ENCODE assay signal across 14 cellular contexts in genomic region chr14:34053666-34054065, GRCh38.
DNase-seq lines count a peak whose midpoint lies in the region; ATAC-seq and TF ChIP-seq lines count a peak whose summit lies in the region.
"Had no signal": no experiment of that assay in that cellular context is flagged by ENCODE, and none has a peak within 500 bp of the region (broad histone marks: within the 10 kb centered on the region; RNA-seq: fewer than 3 reads in every experiment).

No MANE protein-coding gene starts in this region.

- RAD21 ChIA-PET in HCT116 (lab: Charles Lee; ENCODE audit: low non-redundant PET in 1 of 2, low total read pairs in 2 of 2, uncharacterized antibody in 2 of 2, unreplicated experiment in 2 of 2) = no interaction called here

- H3K27me3 Mint-ChIP-seq in activated T-helper 1 cell treated with anti-CD3 and anti-CD28 coated beads, Interleukin-12 subunit alpha, Interleukin-12 subunit beta, Interleukin-2, Interleukin-4 antibody, amounts not matched to agents 30 ng/mL and 10 ng/mL and 1 ng/mL, durations not matched to agents 14 hours and 24 hours and 36 hours (ENCODE audit: insufficient read depth) = peaks cover 3% of the 10 kb centered on the region

- H4K20me1 ChIP-seq in HCT116 (ENCODE audit: insufficient read depth) (no peaks in the 10 kb centered on the region), mammary epithelial cell (ENCODE audit: insufficient read depth, low read length) (no peaks in the 10 kb centered on the region), MM.1S (ENCODE audit: insufficient read depth, low read length) (no peaks in the 10 kb centered on the region)

- H3K27ac Mint-ChIP-seq in activated T-helper 1 cell treated with anti-CD3 and anti-CD28 coated beads, Interleukin-12 subunit alpha, Interleukin-12 subunit beta, Interleukin-2, Interleukin-4 antibody, amounts not matched to agents 30 ng/mL and 10 ng/mL and 1 ng/mL, durations not matched to agents 14 hours and 24 hours and 36 hours = no peak overlapping the region
- H3K27ac Mint-ChIP-seq: activated B cell treated with CpG ODN at 0.5 μM for 24 hours had no signal

- no peaks in the 10 kb centered on the region for H3K9me2 ChIP-seq in HCT116 (ENCODE audit: insufficient read depth)
- no peaks in the 10 kb centered on the region for H3K9me2 ChIP-seq in MM.1S (replicated peaks; ENCODE audit: insufficient read depth, low read length)

- H3K4me1 ChIP-seq in HCT116 (ENCODE audit: control insufficient read depth in 1 of 2, insufficient read depth in 2 of 2, low read length in 2 of 2) (peaks cover 30 to 42% of the 10 kb centered on the region in 2 experiments), mammary epithelial cell (ENCODE audit: insufficient read depth, low read length) (peaks cover 49% of the 10 kb centered on the region), gastrocnemius medialis (no peaks in the 10 kb centered on the region), MM.1S (ENCODE audit: low read length) (no peaks in the 10 kb centered on the region)

- no peak for ATAC-seq in HCT116
- ATAC-seq in gastrocnemius medialis = peak; percentile 61 to 72
- no peak for ATAC-seq in HG03280 (IDR thresholded peaks at IDR 0.05; ENCODE audit: unreplicated experiment)
- no peak for ATAC-seq in HG03342 (IDR thresholded peaks at IDR 0.05; ENCODE audit: unreplicated experiment)
- ATAC-seq: Panc1 had no signal

- peaks cover 86% of the 10 kb centered on the region for H3K4me1 Mint-ChIP-seq in activated T-helper 1 cell treated with anti-CD3 and anti-CD28 coated beads, Interleukin-12 subunit alpha, Interleukin-12 subunit beta, Interleukin-2, Interleukin-4 antibody, amounts not matched to agents 30 ng/mL and 10 ng/mL and 1 ng/mL, durations not matched to agents 14 hours and 24 hours and 36 hours (ENCODE audit: low read depth)
- H3K4me1 Mint-ChIP-seq: activated B cell treated with CpG ODN at 0.5 μM for 24 hours had no signal

- intact Hi-C loops in HCT116 (cut with micrococcal nuclease) (loop anchor here (5.0 kb wide), 1 partner anchor 116 kb away; no protein-coding TSS in a partner anchor), mammary epithelial cell (cut with micrococcal nuclease) (loop anchor here (10.0 kb wide), 1 partner anchor 99 kb away; the partner anchor contains the start of gene EGLN3), gastrocnemius medialis (cut with DNase I; ENCODE audit: low total_unique reads) (no loop called here)
- intact Hi-C loops in activated T-helper 1 cell treated with anti-CD3 and anti-CD28 coated beads, Interleukin-12 subunit alpha, Interleukin-12 subunit beta, Interleukin-2, Interleukin-4 antibody, amounts not matched to agents 30 ng/mL and 10 ng/mL and 1 ng/mL, durations not matched to agents 14 hours and 24 hours and 36 hours (cut with micrococcal nuclease) = no loop called here

- dilution Hi-C loops in mammary epithelial cell (cut with HindIII; ENCODE audit: low sequenced_read_pairs) = no loop called here

- H3K4me3 ChIP-seq in HCT116 (replicated peaks in 1 of 2; ENCODE audit: low read depth in 1 of 2, low read length in 2 of 2) (no peak overlapping the region), mammary epithelial cell (replicated peaks in 1 of 3; ENCODE audit: insufficient read depth in 1 of 3, low read depth in 2 of 3, low read length in 3 of 3) (no peak overlapping the region), gastrocnemius medialis (no peak overlapping the region), MM.1S (ENCODE audit: low read length) (no peak overlapping the region)
- H3K4me3 ChIP-seq: dorsolateral prefrontal cortex had no signal

- peak overlapping the region; percentile 75; the same call in 1 of the 2 replicates for H3K4me2 ChIP-seq in HCT116 (ENCODE audit: low read length)
- H3K4me2 ChIP-seq in mammary epithelial cell (ENCODE audit: insufficient read depth, low read depth, low read length) = no peak overlapping the region
- H3K4me2 ChIP-seq in MM.1S (ENCODE audit: low read depth, low read length) = no peak overlapping the region

- H2AFZ ChIP-seq in HCT116 (ENCODE audit: low read depth, low read length, poor library complexity, severe bottlenecking) (no peak overlapping the region), mammary epithelial cell (ENCODE audit: low read depth, low read length) (peak overlapping the region; percentile 80), MM.1S (ENCODE audit: low read length) (no peak overlapping the region)

- TF ChIP-seq CTCF in HCT116 (IDR thresholded peaks at IDR 0.05 in 2 of 3, conservative IDR thresholded peaks at IDR 0.05 in 1 of 3; ENCODE audit: borderline replicate concordance in 1 of 3, insufficient read depth in 1 of 3, low read depth in 2 of 3, low read length in 2 of 3) (no peak), mammary epithelial cell (conservative IDR thresholded peaks at IDR 0.05 in 1 of 2, IDR thresholded peaks at IDR 0.05 in 1 of 2; ENCODE audit: extremely low read depth in 1 of 2, insufficient read depth in 1 of 2, low read depth in 1 of 2, low read length in 2 of 2) (no peak), gastrocnemius medialis (IDR thresholded peaks at IDR 0.05 in 4 of 5, conservative IDR thresholded peaks at IDR 0.05 in 1 of 5) (no peak), MM.1S (IDR thresholded peaks at IDR 0.05; ENCODE audit: low read length) (no peak)

- H3K27me3 ChIP-seq in HCT116 (ENCODE audit: insufficient read depth, low read length) (no peaks in the 10 kb centered on the region), mammary epithelial cell (ENCODE audit: insufficient read depth, low read length) (no peaks in the 10 kb centered on the region), gastrocnemius medialis (no peaks in the 10 kb centered on the region), MM.1S (replicated peaks; ENCODE audit: insufficient read depth, low read length) (no peaks in the 10 kb centered on the region)
- H3K27me3 ChIP-seq: dorsolateral prefrontal cortex had no signal

- 41% methylated on average over 3 of the region's 3 CpGs for WGBS in mammary epithelial cell (ENCODE audit: low coverage, missing lambda C conversion rate)

- no TSS peak for BruUV-seq in HCT116 (replicated peaks; lab: Mats Ljungman, UMichigan)
- BruUV-seq in mammary epithelial cell (replicated peaks; lab: Mats Ljungman, UMichigan) = no TSS peak

- H3K9me3 ChIP-seq in HCT116 (ENCODE audit: control insufficient read depth in 1 of 2, insufficient read depth in 1 of 2, low read depth in 1 of 2, low read length in 2 of 2) (no peaks in the 10 kb centered on the region), mammary epithelial cell (replicated peaks; ENCODE audit: insufficient read depth, low read length) (no peaks in the 10 kb centered on the region), gastrocnemius medialis (no peaks in the 10 kb centered on the region), MM.1S (replicated peaks; ENCODE audit: insufficient read depth, low read length) (no peaks in the 10 kb centered on the region)

- no peak overlapping the region for H3K27ac ChIP-seq in HCT116 (ENCODE audit: low read depth, low read length)
- H3K27ac ChIP-seq in mammary epithelial cell (ENCODE audit: insufficient read depth, low read depth, low read length) = peak overlapping the region; percentile 23
- H3K27ac ChIP-seq in gastrocnemius medialis = peak overlapping the region in 3 of 4 donors; percentile 2 to 16 (median 10)
- H3K27ac ChIP-seq in MM.1S (ENCODE audit: low read length) = no peak overlapping the region
- H3K27ac ChIP-seq: dorsolateral prefrontal cortex had no signal

- DNase-seq in HCT116 (ENCODE audit: low read depth, low spot score) = no peak
- peak; percentile 21 for DNase-seq in mammary epithelial cell
- peak; percentile 74 for DNase-seq in islet precursor cell
- peak in 1 of 2 donors; percentile 51 for DNase-seq in gastrocnemius medialis
- DNase-seq in MM.1S = no peak
- DNase-seq in activated T-helper 1 cell treated with anti-CD3 and anti-CD28 coated beads, Interleukin-12 subunit alpha, Interleukin-12 subunit beta, Interleukin-2, Interleukin-4 antibody, amounts not matched to agents 30 ng/mL and 10 ng/mL and 1 ng/mL, durations not matched to agents 14 hours and 24 hours and 36 hours (ENCODE audit: low spot score) = no peak
- DNase-seq: activated B cell treated with CpG ODN at 0.5 μM for 24 hours; activated gamma-delta T cell; NCI-H1694; stimulated activated CD4-positive, alpha-beta T cell treated with anti-CD3 and anti-CD28 coated beads, Interleukin-4, amount 100 ng/mL, for 1 hour had no signal

- no peaks in the 10 kb centered on the region for H3K36me3 ChIP-seq in HCT116 (ENCODE audit: control insufficient read depth in 1 of 2, insufficient read depth in 2 of 2, low read length in 2 of 2)
- H3K36me3 ChIP-seq in mammary epithelial cell (ENCODE audit: insufficient read depth, low read length) = no peaks in the 10 kb centered on the region
- H3K36me3 ChIP-seq in gastrocnemius medialis = no peaks in the 10 kb centered on the region
- H3K36me3 ChIP-seq in MM.1S (replicated peaks; ENCODE audit: insufficient read depth, low read length) = no peaks in the 10 kb centered on the region

- TF ChIP-seq RAD21 in HCT116 (IDR thresholded peaks at IDR 0.05; ENCODE audit: low read depth) = no peak

- CTCF ChIA-PET in HCT116 (lab: Charles Lee) (no interaction called here), mammary epithelial cell (lab: Charles Lee; ENCODE audit: low non-redundant PET) (no interaction called here)

- H3K9ac ChIP-seq in HCT116 (ENCODE audit: low read length) = no peak overlapping the region
- H3K9ac ChIP-seq in mammary epithelial cell (ENCODE audit: insufficient read depth, low read length) = no peak overlapping the region
- no peak overlapping the region for H3K9ac ChIP-seq in MM.1S (ENCODE audit: low read length)

- H3K36me3 Mint-ChIP-seq in activated T-helper 1 cell treated with anti-CD3 and anti-CD28 coated beads, Interleukin-12 subunit alpha, Interleukin-12 subunit beta, Interleukin-2, Interleukin-4 antibody, amounts not matched to agents 30 ng/mL and 10 ng/mL and 1 ng/mL, durations not matched to agents 14 hours and 24 hours and 36 hours (ENCODE audit: low read depth) = peaks cover 23% of the 10 kb centered on the region

- in situ Hi-C loops in mammary epithelial cell (cut with MboI; ENCODE audit: low sequenced_read_pairs in 2 of 2) = no loop called here
- in situ Hi-C loops in gastrocnemius medialis (cut with MboI; ENCODE audit: low sequenced_read_pairs in 4 of 4) = no loop called here

- H3K4me3 Mint-ChIP-seq in activated T-helper 1 cell treated with anti-CD3 and anti-CD28 coated beads, Interleukin-12 subunit alpha, Interleukin-12 subunit beta, Interleukin-2, Interleukin-4 antibody, amounts not matched to agents 30 ng/mL and 10 ng/mL and 1 ng/mL, durations not matched to agents 14 hours and 24 hours and 36 hours = no peak overlapping the region
- H3K4me3 Mint-ChIP-seq: activated B cell treated with CpG ODN at 0.5 μM for 24 hours had no signal

- TF ChIP-seq POLR2A in HCT116 (IDR thresholded peaks at IDR 0.05; ENCODE audit: borderline replicate concordance, extremely low read depth, insufficient read depth, insufficient read length) = no peak
- TF ChIP-seq POLR2A in gastrocnemius medialis (IDR thresholded peaks at IDR 0.05) = no peak

- peaks cover 12% of the 10 kb centered on the region for H3K9me3 Mint-ChIP-seq in activated T-helper 1 cell treated with anti-CD3 and anti-CD28 coated beads, Interleukin-12 subunit alpha, Interleukin-12 subunit beta, Interleukin-2, Interleukin-4 antibody, amounts not matched to agents 30 ng/mL and 10 ng/mL and 1 ng/mL, durations not matched to agents 14 hours and 24 hours and 36 hours
- H3K9me3 Mint-ChIP-seq: activated B cell treated with CpG ODN at 0.5 μM for 24 hours had no signal

- H3F3A ChIP-seq in MM.1S (ENCODE audit: insufficient read depth, low read length) = no peaks in the 10 kb centered on the region

- POLR2A ChIA-PET in HCT116 (lab: Charles Lee) = no interaction called here

- H3K79me2 ChIP-seq in HCT116 (ENCODE audit: insufficient read depth, low read length) (no peaks in the 10 kb centered on the region), mammary epithelial cell (ENCODE audit: insufficient read depth, low read length) (no peaks in the 10 kb centered on the region), MM.1S (ENCODE audit: low read length) (no peaks in the 10 kb centered on the region)

Comparison
In these comparisons a context has a peak if more than half of its experiments do, and no peak if none do; other contexts are left out.
1. ATAC-seq: peak in gastrocnemius medialis (2 of 2); none in HCT116 (single experiment), HG03280 (single experiment) and HG03342 (single experiment).
2. DNase-seq: peak in mammary epithelial cell (single experiment) and islet precursor cell (single experiment); none in HCT116 (single experiment), MM.1S (single experiment) and activated T-helper 1 cell treated with anti-CD3 and anti-CD28 coated beads, Interleukin-12 subunit alpha, Interleukin-12 subunit beta, Interleukin-2, Interleukin-4 antibody, amounts not matched to agents 30 ng/mL and 10 ng/mL and 1 ng/mL, durations not matched to agents 14 hours and 24 hours and 36 hours (single experiment).
3. H3K27ac ChIP-seq: peak in mammary epithelial cell (single experiment) and gastrocnemius medialis (3 of 4); none in HCT116 (single experiment) and MM.1S (single experiment).
4. intact Hi-C loops: an anchor here in HCT116 (5.0 kb wide) and mammary epithelial cell (10.0 kb wide); none called in gastrocnemius medialis and activated T-helper 1 cell treated with anti-CD3 and anti-CD28 coated beads, Interleukin-12 subunit alpha, Interleukin-12 subunit beta, Interleukin-2, Interleukin-4 antibody, amounts not matched to agents 30 ng/mL and 10 ng/mL and 1 ng/mL, durations not matched to agents 14 hours and 24 hours and 36 hours.